Comparison of ENCODE assay signal across 1 cellular context in the genomic region with DNA sequence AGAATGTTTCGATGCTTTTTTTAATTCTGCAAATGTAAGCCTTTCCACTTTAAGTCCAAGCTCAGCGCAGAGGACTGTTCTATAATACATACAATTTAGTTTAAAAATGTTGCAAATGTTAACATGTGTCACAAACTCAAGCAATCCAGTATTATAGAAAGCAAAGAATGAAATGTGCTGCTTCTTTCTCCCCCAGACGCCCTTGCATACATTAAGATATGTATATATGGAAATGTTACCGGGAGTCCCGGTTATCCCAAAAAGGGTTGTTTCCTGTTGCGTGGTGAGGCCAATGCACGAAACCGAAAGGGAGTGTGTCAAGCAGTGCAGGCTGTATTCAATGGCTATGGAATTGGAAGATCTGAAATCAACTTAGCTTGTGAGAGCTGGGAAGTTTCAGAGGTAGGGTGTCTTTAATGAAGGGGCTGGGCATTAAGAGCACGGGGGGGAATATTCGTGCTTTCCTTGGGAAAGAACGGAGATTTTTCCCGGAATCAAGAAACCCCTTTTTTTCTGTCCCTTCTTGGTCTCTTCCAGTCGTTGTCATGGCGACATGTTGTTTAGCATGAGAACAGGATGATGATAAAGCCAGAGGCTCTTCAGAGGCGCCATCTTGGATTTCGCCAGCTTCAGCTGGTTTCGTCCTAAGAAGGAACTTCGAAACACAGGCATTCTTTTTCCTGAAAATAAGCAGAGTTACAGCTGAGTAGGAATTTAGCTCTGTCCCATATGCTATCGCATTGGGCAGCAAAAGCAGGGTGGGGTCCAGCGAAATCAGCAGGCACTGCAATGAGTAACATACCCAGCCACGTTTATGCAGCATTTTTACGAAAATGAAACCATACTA.
TF ChIP-seq lines count a peak whose summit lies in the region.

No MANE protein-coding gene starts in this region.

TF ChIP-seq in A549, 52 proteins besides CTCF, POLR2A, EP300 and RAD21 (continued from another document):
- TF ChIP-seq, protein P1, sequence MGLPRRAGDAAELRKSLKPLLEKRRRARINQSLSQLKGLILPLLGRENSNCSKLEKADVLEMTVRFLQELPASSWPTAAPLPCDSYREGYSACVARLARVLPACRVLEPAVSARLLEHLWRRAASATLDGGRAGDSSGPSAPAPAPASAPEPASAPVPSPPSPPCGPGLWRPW (IDR thresholded peaks at IDR 0.05), result no peak
- TF ChIP-seq, protein P2, sequence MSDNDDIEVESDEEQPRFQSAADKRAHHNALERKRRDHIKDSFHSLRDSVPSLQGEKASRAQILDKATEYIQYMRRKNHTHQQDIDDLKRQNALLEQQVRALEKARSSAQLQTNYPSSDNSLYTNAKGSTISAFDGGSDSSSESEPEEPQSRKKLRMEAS (IDR thresholded peaks at IDR 0.05), result peak; percentile 47
- no peak for TF ChIP-seq CEBPB (IDR thresholded peaks at IDR 0.05)
- no peak for TF ChIP-seq JUNB (IDR thresholded peaks at IDR 0.05)
- no peak for TF ChIP-seq FOSL2 (IDR thresholded peaks at IDR 0.05)
- no peak for TF ChIP-seq FOSL2 (CRISPR knock-in tag; IDR thresholded peaks at IDR 0.05)
- TF ChIP-seq GATA3 (IDR thresholded peaks at IDR 0.05; ENCODE audit: borderline replicate concordance), result peak; percentile 19; the same call in 1 of the 2 replicates
- TF ChIP-seq BHLHE40 (IDR thresholded peaks at IDR 0.05; ENCODE audit: low read depth, low read length), result peak; percentile 33; the same call in 1 of the 2 replicates
- TF ChIP-seq ZFP36 (IDR thresholded peaks at IDR 0.05; ENCODE audit: borderline replicate concordance, partially characterized antibody), result peak; percentile 72
- no peak for TF ChIP-seq CHD2 (IDR thresholded peaks at IDR 0.05; ENCODE audit: low read length, partially characterized antibody)
